1 cellular context compared by ENCODE assay signal in the genomic region with DNA sequence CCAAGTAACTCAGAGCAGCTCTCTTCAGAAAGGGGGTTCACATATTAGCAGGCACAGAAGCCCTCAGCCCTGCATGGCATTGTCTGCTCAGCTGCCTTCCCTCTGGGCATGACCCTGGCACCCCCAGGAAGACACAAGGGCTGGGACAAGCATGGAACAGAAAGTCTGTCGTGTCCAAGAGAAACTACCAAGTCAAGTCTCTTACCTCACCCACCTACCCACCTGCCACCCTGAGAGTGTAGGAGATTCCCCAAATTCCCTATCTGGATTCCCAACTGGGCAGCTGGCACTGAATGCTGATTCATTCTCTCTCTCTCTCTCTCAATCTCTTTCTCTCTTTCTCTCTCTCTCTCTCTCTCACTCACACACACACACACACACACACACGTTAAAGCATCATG.
TF ChIP-seq lines count a peak whose summit lies in the region.

No MANE protein-coding gene starts in this region.

TF ChIP-seq in HEK293T, 16 proteins besides CTCF, POLR2A, EP300 and RAD21 (continued from another document):
- no peak for TF ChIP-seq HDGF (IDR thresholded peaks at IDR 0.05; ENCODE audit: borderline replicate concordance)
- no peak for TF ChIP-seq LEF1 (IDR thresholded peaks at IDR 0.05; ENCODE audit: borderline replicate concordance)
- no peak for TF ChIP-seq SP1 (IDR thresholded peaks at IDR 0.05)
TF ChIP-seq in HEK293T: peak in this region for 0.
